8 cellular contexts compared by ENCODE assay signal in the genomic region with DNA sequence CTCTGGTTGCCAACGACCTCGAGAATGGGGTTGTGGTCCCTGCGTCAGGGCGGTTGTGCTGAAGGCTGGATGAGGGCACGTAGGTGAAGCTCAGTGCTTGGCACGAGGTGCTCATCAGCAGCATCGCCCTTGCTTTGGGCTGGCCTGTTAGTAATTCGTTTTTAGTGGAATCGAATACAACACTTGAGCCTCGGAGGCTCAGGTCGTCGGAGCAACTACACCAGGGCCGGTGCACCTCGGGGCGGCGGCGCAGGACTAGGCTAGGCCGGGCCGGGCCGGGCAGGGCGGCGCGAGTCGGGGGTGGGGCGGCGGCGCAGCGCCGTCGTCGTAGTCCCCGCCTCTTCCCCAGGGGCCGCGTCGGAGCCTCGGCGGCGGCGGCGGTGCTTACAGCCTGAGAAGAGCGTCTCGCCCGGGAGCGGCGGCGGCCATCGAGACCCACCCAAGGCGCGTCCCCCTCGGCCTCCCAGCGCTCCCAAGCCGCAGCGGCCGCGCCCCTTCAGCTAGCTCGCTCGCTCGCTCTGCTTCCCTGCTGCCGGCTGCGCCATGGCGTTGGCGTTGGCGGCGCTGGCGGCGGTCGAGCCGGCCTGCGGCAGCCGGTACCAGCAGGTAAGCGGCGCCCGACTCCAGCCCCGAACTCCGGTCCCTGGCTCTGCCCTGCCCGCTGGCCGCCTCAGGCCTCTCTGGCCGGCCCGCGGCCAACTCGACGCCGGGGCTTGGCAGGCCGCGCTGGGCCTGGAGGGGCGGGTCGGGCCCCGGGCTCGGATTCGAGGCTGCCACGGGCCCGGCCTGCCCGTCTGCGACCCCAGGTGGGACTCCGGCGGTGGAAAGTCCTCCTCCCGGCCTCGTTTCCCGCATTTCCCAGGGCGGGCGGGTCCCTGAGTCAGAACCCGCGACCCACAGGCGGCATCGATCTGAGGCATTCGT. TPM values are rescaled to one million over a fixed set of nuclear protein-coding genes. Genes with fewer than 3 reads are reported as not detected.
DNase-seq lines count a peak whose midpoint lies in the region; ATAC-seq and TF ChIP-seq lines count a peak whose summit lies in the region.

TSS of gene NDFIP1 (plus strand) at position 348 of the 924 bp plus-strand sequence. CDS start at position 544, 196 bp downstream.

- H3K27ac ChIP-seq in HUES6 (ENCODE audit: low read depth, low read length) (peak within 1 kb of the TSS; percentile 22; the same call in 1 of the 2 replicates), fibroblast of lung (ENCODE audit: insufficient read depth, low read length) (peak within 1 kb of the TSS; percentile 92)

- H3K4me1 Mint-ChIP-seq in activated T-helper 1 cell treated with anti-CD3 and anti-CD28 coated beads, Interleukin-12 subunit alpha, Interleukin-12 subunit beta, Interleukin-2, Interleukin-4 antibody, amounts not matched to agents 30 ng/mL and 10 ng/mL and 1 ng/mL, durations not matched to agents 14 hours and 24 hours and 36 hours (ENCODE audit: low read depth), result peaks cover 80% of the 10 kb centered on the region
- peaks cover 28 to 81% (median 76%) of the 10 kb centered on the region in 4 donors for H3K4me1 Mint-ChIP-seq in naive thymus-derived CD8-positive, alpha-beta T cell
- H3K4me1 Mint-ChIP-seq in stimulated activated naive B cell treated with anti-CD40 and anti-IgM and Interleukin-4, amounts not matched to agents 10 μg/mL and 1 μg/mL and 100 μg/mL, for 72 hours, result peaks cover 16 to 32% of the 10 kb centered on the region in 2 donors

- H3K27me3 ChIP-seq in HUES6 (ENCODE audit: control insufficient read depth, insufficient read depth, low read length) (peaks cover 17% of the 10 kb centered on the region), fibroblast of lung (ENCODE audit: control insufficient read depth, insufficient read depth, low read length) (no peaks in the 10 kb centered on the region)

- peaks cover 18% of the 10 kb centered on the region for H3K4me1 ChIP-seq in HUES6 (ENCODE audit: control insufficient read depth, insufficient read depth, low read length)
- H3K4me1 ChIP-seq in fibroblast of lung (ENCODE audit: control insufficient read depth, extremely low read depth, insufficient read depth, low read length), result peaks cover 2% of the 10 kb centered on the region

- DNase-seq in DMS 273 treated with DMSO at 0.1 percent for 48 hours (lab: John Stamatoyannopoulos, UW) (peak; percentile 21), RKO (ENCODE audit: low spot score) (peak; percentile 78), fibroblast of lung (ENCODE audit: low read depth in 2 of 2) (peak; percentile 72 to 78)
- peak; percentile 85 for DNase-seq in activated T-helper 1 cell treated with anti-CD3 and anti-CD28 coated beads, Interleukin-12 subunit alpha, Interleukin-12 subunit beta, Interleukin-2, Interleukin-4 antibody, amounts not matched to agents 30 ng/mL and 10 ng/mL and 1 ng/mL, durations not matched to agents 14 hours and 24 hours and 36 hours (ENCODE audit: low spot score)
- DNase-seq in naive thymus-derived CD8-positive, alpha-beta T cell, result peak; percentile 77 to 92 (median 88)
- peak; percentile 79 for DNase-seq in stimulated activated naive B cell treated with anti-CD40 and anti-IgM and Interleukin-4, amounts not matched to agents 10 μg/mL and 1 μg/mL and 100 μg/mL, for 72 hours

- H4K20me1 ChIP-seq in fibroblast of lung (ENCODE audit: control insufficient read depth, extremely low read depth, insufficient read depth, low read length), result peaks cover 1% of the 10 kb centered on the region

- H3K4me2 ChIP-seq in fibroblast of lung (ENCODE audit: extremely low read depth, insufficient read depth, low read length), result peak within 1 kb of the TSS; percentile 93

- no peaks in the 10 kb centered on the region for H3K9me3 Mint-ChIP-seq in activated T-helper 1 cell treated with anti-CD3 and anti-CD28 coated beads, Interleukin-12 subunit alpha, Interleukin-12 subunit beta, Interleukin-2, Interleukin-4 antibody, amounts not matched to agents 30 ng/mL and 10 ng/mL and 1 ng/mL, durations not matched to agents 14 hours and 24 hours and 36 hours
- peaks cover 0 to 2% (median 0%) of the 10 kb centered on the region in 9 donors for H3K9me3 Mint-ChIP-seq in naive thymus-derived CD8-positive, alpha-beta T cell
- no peaks in the 10 kb centered on the region for H3K9me3 Mint-ChIP-seq in stimulated activated naive B cell treated with anti-CD40 and anti-IgM and Interleukin-4, amounts not matched to agents 10 μg/mL and 1 μg/mL and 100 μg/mL, for 72 hours

- peaks cover 30% of the 10 kb centered on the region for H3K36me3 Mint-ChIP-seq in activated T-helper 1 cell treated with anti-CD3 and anti-CD28 coated beads, Interleukin-12 subunit alpha, Interleukin-12 subunit beta, Interleukin-2, Interleukin-4 antibody, amounts not matched to agents 30 ng/mL and 10 ng/mL and 1 ng/mL, durations not matched to agents 14 hours and 24 hours and 36 hours (ENCODE audit: low read depth)
- peaks cover 9 to 33% (median 12%) of the 10 kb centered on the region in 3 donors for H3K36me3 Mint-ChIP-seq in naive thymus-derived CD8-positive, alpha-beta T cell
- peaks cover 3 to 6% of the 10 kb centered on the region in 2 donors for H3K36me3 Mint-ChIP-seq in stimulated activated naive B cell treated with anti-CD40 and anti-IgM and Interleukin-4, amounts not matched to agents 10 μg/mL and 1 μg/mL and 100 μg/mL, for 72 hours

- ATAC-seq in GM21423 (IDR thresholded peaks at IDR 0.05; ENCODE audit: unreplicated experiment), result peak; percentile 96
- peak; percentile 73 to 74 for ATAC-seq in naive thymus-derived CD8-positive, alpha-beta T cell
- ATAC-seq in stimulated activated naive B cell treated with anti-CD40 and anti-IgM and Interleukin-4, amounts not matched to agents 10 μg/mL and 1 μg/mL and 100 μg/mL, for 72 hours (replicated peaks), result peak; percentile 92 to 96

- peaks cover 44% of the 10 kb centered on the region for H3K79me2 ChIP-seq in fibroblast of lung (ENCODE audit: control insufficient read depth, insufficient read depth, low read length)

- H3K4me3 Mint-ChIP-seq in activated T-helper 1 cell treated with anti-CD3 and anti-CD28 coated beads, Interleukin-12 subunit alpha, Interleukin-12 subunit beta, Interleukin-2, Interleukin-4 antibody, amounts not matched to agents 30 ng/mL and 10 ng/mL and 1 ng/mL, durations not matched to agents 14 hours and 24 hours and 36 hours, result peak within 1 kb of the TSS; percentile 97
- peak within 1 kb of the TSS; percentile 93 to 100 (median 96) for H3K4me3 Mint-ChIP-seq in naive thymus-derived CD8-positive, alpha-beta T cell
- H3K4me3 Mint-ChIP-seq in stimulated activated naive B cell treated with anti-CD40 and anti-IgM and Interleukin-4, amounts not matched to agents 10 μg/mL and 1 μg/mL and 100 μg/mL, for 72 hours, result peak within 1 kb of the TSS; percentile 87 to 90

- no peaks in the 10 kb centered on the region for H3K27me3 Mint-ChIP-seq in activated T-helper 1 cell treated with anti-CD3 and anti-CD28 coated beads, Interleukin-12 subunit alpha, Interleukin-12 subunit beta, Interleukin-2, Interleukin-4 antibody, amounts not matched to agents 30 ng/mL and 10 ng/mL and 1 ng/mL, durations not matched to agents 14 hours and 24 hours and 36 hours (ENCODE audit: insufficient read depth)
- H3K27me3 Mint-ChIP-seq in naive thymus-derived CD8-positive, alpha-beta T cell, result no peaks in the 10 kb centered on the region
- H3K27me3 Mint-ChIP-seq in stimulated activated naive B cell treated with anti-CD40 and anti-IgM and Interleukin-4, amounts not matched to agents 10 μg/mL and 1 μg/mL and 100 μg/mL, for 72 hours, result no peaks in the 10 kb centered on the region

- peak within 1 kb of the TSS; percentile 79 for H3K4me3 ChIP-seq in HUES6 (ENCODE audit: low read depth, low read length)
- H3K4me3 ChIP-seq in fibroblast of lung (replicated peaks in 1 of 4; ENCODE audit: control extremely low read depth in 1 of 4, insufficient read depth in 1 of 4, low read depth in 3 of 4, low read length in 4 of 4), result peak within 1 kb of the TSS; percentile 75 to 97 (median 88)

- no peak for TF ChIP-seq CTCF in fibroblast of lung (conservative IDR thresholded peaks at IDR 0.05 in 1 of 2, IDR thresholded peaks at IDR 0.05 in 1 of 2; ENCODE audit: low read depth in 1 of 2, low read length in 2 of 2)

- H3K9me3 ChIP-seq in HUES6 (ENCODE audit: control insufficient read depth, insufficient read depth, low read depth, low read length), result no peaks in the 10 kb centered on the region
- no peaks in the 10 kb centered on the region for H3K9me3 ChIP-seq in fibroblast of lung (ENCODE audit: control insufficient read depth, insufficient read depth, low read depth, low read length)

- H3K9ac ChIP-seq in HUES6 (ENCODE audit: low read length) (peak within 1 kb of the TSS; percentile 90), fibroblast of lung (ENCODE audit: insufficient read depth, low read length) (peak within 1 kb of the TSS; percentile 95)

- no peaks in the 10 kb centered on the region for H3K36me3 ChIP-seq in HUES6 (ENCODE audit: control insufficient read depth, insufficient read depth, low read length)
- no peaks in the 10 kb centered on the region for H3K36me3 ChIP-seq in fibroblast of lung (ENCODE audit: control insufficient read depth, insufficient read depth, low read length)

- peak within 1 kb of the TSS; percentile 99 for H2AFZ ChIP-seq in fibroblast of lung (ENCODE audit: low read length)

- H3K27ac Mint-ChIP-seq in activated T-helper 1 cell treated with anti-CD3 and anti-CD28 coated beads, Interleukin-12 subunit alpha, Interleukin-12 subunit beta, Interleukin-2, Interleukin-4 antibody, amounts not matched to agents 30 ng/mL and 10 ng/mL and 1 ng/mL, durations not matched to agents 14 hours and 24 hours and 36 hours, result peak within 1 kb of the TSS; percentile 100
- peak within 1 kb of the TSS; percentile 92 to 100 (median 100) for H3K27ac Mint-ChIP-seq in naive thymus-derived CD8-positive, alpha-beta T cell
- H3K27ac Mint-ChIP-seq in stimulated activated naive B cell treated with anti-CD40 and anti-IgM and Interleukin-4, amounts not matched to agents 10 μg/mL and 1 μg/mL and 100 μg/mL, for 72 hours, result peak within 1 kb of the TSS; percentile 88

- intact Hi-C loops in activated T-helper 1 cell treated with anti-CD3 and anti-CD28 coated beads, Interleukin-12 subunit alpha, Interleukin-12 subunit beta, Interleukin-2, Interleukin-4 antibody, amounts not matched to agents 30 ng/mL and 10 ng/mL and 1 ng/mL, durations not matched to agents 14 hours and 24 hours and 36 hours (cut with micrococcal nuclease), result loop anchor here (1.0 to 5.0 kb wide), 11 partner anchors 10 to 659 kb away; partner anchors contain the start of gene RNF14

- POLR2A ChIA-PET in naive thymus-derived CD8-positive, alpha-beta T cell (lab: Charles Lee), result interaction anchor here (0.5 to 4.6 kb wide), 27 partner anchors 8 to 391 kb away, joined by 3 to 119 read pairs (median 6); partner anchors contain the start of genes GNPDA1 and RNF14

RNA-seq across cellular contexts. Expression of gene NDFIP1, which starts in this region (rescaled TPM):
- 119 and 129 TPM in 2 replicates for total RNA-seq in activated T-helper 1 cell treated with anti-CD3 and anti-CD28 coated beads, Interleukin-12 subunit alpha, Interleukin-12 subunit beta, Interleukin-2, Interleukin-4 antibody, amounts not matched to agents 30 ng/mL and 10 ng/mL and 1 ng/mL, durations not matched to agents 14 hours and 24 hours and 36 hours
- total RNA-seq in fibroblast of lung, result 50.8 and 67.4 TPM in 2 replicates
- polyA plus RNA-seq in fibroblast of lung, result 42.5 and 55.8 TPM in 2 replicates
- 36.6 and 43.8 TPM in 2 replicates for polyA plus RNA-seq in fibroblast of lung (2012)
- polyA minus RNA-seq in fibroblast of lung (ENCODE audit: low replicate concordance), result 3.0 and 4.8 TPM in 2 replicates
- 100 to 1,000 TPM; 123 to 125 TPM for total RNA-seq in naive thymus-derived CD8-positive, alpha-beta T cell
- 100 to 1,000 TPM; 102 to 144 (median 127) TPM for polyA plus RNA-seq in naive thymus-derived CD8-positive, alpha-beta T cell

Comparison
In these comparisons a context has a peak if more than half of its experiments do, and no peak if none do; other contexts are left out.
1. Peak in every context shown above with its lines: DNase-seq, ATAC-seq, H3K4me3 ChIP-seq and H3K27ac ChIP-seq.
2. DNase-seq: peak in every context shown above with its lines; median percentile 88 in naive thymus-derived CD8-positive, alpha-beta T cell; 85 in activated T-helper 1 cell treated with anti-CD3 and anti-CD28 coated beads, Interleukin-12 subunit alpha, Interleukin-12 subunit beta, Interleukin-2, Interleukin-4 antibody, amounts not matched to agents 30 ng/mL and 10 ng/mL and 1 ng/mL, durations not matched to agents 14 hours and 24 hours and 36 hours; 79 in stimulated activated naive B cell treated with anti-CD40 and anti-IgM and Interleukin-4, amounts not matched to agents 10 μg/mL and 1 μg/mL and 100 μg/mL, for 72 hours; 78 in RKO; 75 in fibroblast of lung; 21 in DMS 273 treated with DMSO at 0.1 percent for 48 hours.